In the genomic region with DNA sequence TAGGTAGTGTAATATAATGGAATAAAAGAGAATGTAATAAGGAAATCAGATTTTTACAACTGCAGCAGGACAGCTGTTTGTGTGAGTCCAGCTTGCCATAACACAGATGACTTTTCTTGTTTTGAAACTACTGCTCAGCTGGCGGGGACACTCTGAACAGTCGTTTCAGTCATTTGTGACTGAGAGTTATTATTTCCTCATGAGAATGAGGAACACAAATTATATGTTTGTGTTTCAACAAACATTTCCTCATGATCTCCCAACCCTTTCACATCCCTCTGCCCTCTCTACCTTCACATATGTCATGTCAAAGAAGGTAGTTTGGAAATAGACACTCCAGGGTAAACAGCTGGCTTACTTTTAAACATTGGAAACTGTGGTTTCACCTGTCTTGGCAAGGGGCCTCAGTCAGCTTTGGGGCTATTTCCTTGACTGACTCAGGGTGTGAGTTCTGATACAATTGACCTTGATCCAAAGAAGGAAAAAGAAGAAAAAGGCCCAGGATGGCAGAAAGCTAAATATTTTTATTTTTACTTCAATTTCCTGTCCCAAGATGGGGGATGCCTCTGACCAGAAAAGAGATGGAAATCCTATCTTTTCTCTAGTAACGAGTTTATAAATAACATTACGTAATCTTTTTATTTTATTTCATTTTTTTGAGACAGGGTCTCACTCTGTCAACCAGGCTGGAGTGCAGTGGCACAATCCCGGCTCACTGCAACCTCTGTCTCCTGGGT, we compare ENCODE assay signal across 7 cellular contexts. TPM values are rescaled to one million over a fixed set of nuclear protein-coding genes. Genes with fewer than 3 reads are reported as not detected.
DNase-seq lines count a peak whose midpoint lies in the region; ATAC-seq, FAIRE-seq and TF ChIP-seq lines count a peak whose summit lies in the region.

No MANE protein-coding gene starts in this region.

- H3K36me3 ChIP-seq in pancreas: no peaks in the 10 kb centered on the region

- no peaks in the 10 kb centered on the region for H3K27me3 Mint-ChIP-seq in effector memory CD8-positive, alpha-beta T cell

- no peaks in the 10 kb centered on the region for H3K4me1 ChIP-seq in pancreas

- peak overlapping the region in 3 of 4 donors; percentile 26 to 46 (median 30) for H3K4me3 ChIP-seq in pancreas

- H3K27me3 ChIP-seq in pancreas: no peaks in the 10 kb centered on the region

- ATAC-seq in GM18907 (IDR thresholded peaks at IDR 0.05; ENCODE audit: unreplicated experiment) (peak; percentile 73), HG02870 (IDR thresholded peaks at IDR 0.05; ENCODE audit: unreplicated experiment) (peak; percentile 76), pancreas (peak; percentile 8 to 56 (median 45))
- ATAC-seq in effector memory CD8-positive, alpha-beta T cell (replicated peaks): peak; percentile 13

- H3K4me3 Mint-ChIP-seq in effector memory CD8-positive, alpha-beta T cell: peak overlapping the region; percentile 94 to 99

- peaks cover 49 to 64% of the 10 kb centered on the region in 2 donors for H3K4me1 Mint-ChIP-seq in effector memory CD8-positive, alpha-beta T cell (ENCODE audit: low read depth in 2 of 2)

- peak overlapping the region; percentile 100 for H3K27ac Mint-ChIP-seq in effector memory CD8-positive, alpha-beta T cell

- WGBS in pancreas, 2 donors: 79% methylated on average over 5 of the region's 5 CpGs

- intact Hi-C loops in pancreas (cut with DNase I): no loop called here

- H3K9me3 ChIP-seq in pancreas: no peaks in the 10 kb centered on the region

- DNase-seq in NOMO-1 (lab: John Stamatoyannopoulos, UW; ENCODE audit: unreplicated experiment in 2 of 2): peak; percentile 25 to 69
- no peak for DNase-seq in effector memory CD8-positive, alpha-beta T cell
- DNase-seq in pancreas: no peak
- no peak for DNase-seq in SW 1271 (lab: John Stamatoyannopoulos, UW)
- DNase-seq in NCI-H128 (lab: John Stamatoyannopoulos, UW; ENCODE audit: unreplicated experiment): no peak

- peaks cover 28% of the 10 kb centered on the region for H3K36me3 Mint-ChIP-seq in effector memory CD8-positive, alpha-beta T cell (ENCODE audit: insufficient read depth)

- H3K27ac ChIP-seq in pancreas: peak overlapping the region; percentile 27 to 87 (median 67)

- no peak for TF ChIP-seq CTCF in pancreas (IDR thresholded peaks at IDR 0.05)

- peaks cover 0 to 2% of the 10 kb centered on the region in 2 donors for H3K9me3 Mint-ChIP-seq in effector memory CD8-positive, alpha-beta T cell

- FAIRE-seq in pancreas (lab: Jason Lieb, UNC): no peak

RNA-seq across cellular contexts. Expression of a gene that starts 0.6 kb away (rescaled TPM):
- total RNA-seq in pancreas: 10 to 100 TPM in 1 of 6 donors, 1 to 10 TPM in 5; 3.1 to 10.9 (median 4.1) TPM
- 1 to 10 TPM; 5.8 to 8.0 TPM for polyA plus RNA-seq in pancreas

Comparison
In these comparisons a context has a peak if more than half of its experiments do, and no peak if none do; other contexts are left out.
1. ATAC-seq: peak in every context shown above with its lines; median percentile 76 in HG02870; 73 in GM18907; 45 in pancreas; 13 in effector memory CD8-positive, alpha-beta T cell.
2. DNase-seq: peak in NOMO-1 (2 of 2); none in effector memory CD8-positive, alpha-beta T cell (0 of 3), pancreas (0 of 6), SW 1271 (0 of 2) and NCI-H128 (single experiment).